8 cellular contexts compared by ENCODE assay signal in genomic region chr10:64041185-64041988, GRCh38.
DNase-seq lines count a peak whose midpoint lies in the region; ATAC-seq and TF ChIP-seq lines count a peak whose summit lies in the region.

No MANE protein-coding gene starts in this region.

- peaks cover 12% of the 10 kb centered on the region for H3K4me1 Mint-ChIP-seq in osteocyte (ENCODE audit: unreplicated experiment)

- H3K27me3 ChIP-seq in Karpas-422 (ENCODE audit: low read length): no peaks in the 10 kb centered on the region
- H3K27me3 ChIP-seq in gastroesophageal sphincter: no peaks in the 10 kb centered on the region
- H3K27me3 ChIP-seq in thymus (ENCODE audit: control insufficient read depth, insufficient read depth): no peaks in the 10 kb centered on the region

- H3K27ac ChIP-seq in Karpas-422 (ENCODE audit: low read length) (no peak overlapping the region), gastroesophageal sphincter (no peak overlapping the region), thymus (ENCODE audit: low read depth) (no peak overlapping the region)

- H3K4me3 ChIP-seq in Karpas-422 (ENCODE audit: low read length) (no peak overlapping the region), gastroesophageal sphincter (peak overlapping the region in 1 of 2 donors; percentile 33), thymus (ENCODE audit: low read length) (peak overlapping the region; percentile 8)

- H3K79me2 ChIP-seq in Karpas-422 (ENCODE audit: low read length): no peaks in the 10 kb centered on the region

- H3K36me3 Mint-ChIP-seq in osteocyte (ENCODE audit: unreplicated experiment): no peaks in the 10 kb centered on the region

- H3K4me3 Mint-ChIP-seq in osteocyte (ENCODE audit: unreplicated experiment): no peak overlapping the region

- ATAC-seq in GM21825 (IDR thresholded peaks at IDR 0.05; ENCODE audit: unreplicated experiment): peak; percentile 95
- peak; percentile 78 for ATAC-seq in gastroesophageal sphincter

- no peak for TF ChIP-seq POLR2A in gastroesophageal sphincter (IDR thresholded peaks at IDR 0.05)

- peak; percentile 78 to 96 (median 89) for TF ChIP-seq CTCF in gastroesophageal sphincter (IDR thresholded peaks at IDR 0.05)
- TF ChIP-seq CTCF in osteocyte (IDR thresholded peaks at IDR 0.05): peak; percentile 100

- no peak overlapping the region for H2AFZ ChIP-seq in Karpas-422 (ENCODE audit: low read length)

- H3K4me1 ChIP-seq in Karpas-422 (ENCODE audit: low read length) (peaks cover 5% of the 10 kb centered on the region), gastroesophageal sphincter (peaks cover 0 to 10% (median 0%) of the 10 kb centered on the region in 3 donors), thymus (ENCODE audit: control insufficient read depth, insufficient read depth, low read length) (no peaks in the 10 kb centered on the region)

- no peaks in the 10 kb centered on the region for H4K20me1 ChIP-seq in Karpas-422 (ENCODE audit: insufficient read depth, low read depth, low read length)

- no peak overlapping the region for H3K9ac ChIP-seq in Karpas-422 (ENCODE audit: low read length)

- no peaks in the 10 kb centered on the region for H3K36me3 ChIP-seq in Karpas-422 (ENCODE audit: insufficient read depth, low read length)
- no peaks in the 10 kb centered on the region for H3K36me3 ChIP-seq in gastroesophageal sphincter
- H3K36me3 ChIP-seq in thymus (ENCODE audit: control insufficient read depth, insufficient read depth): no peaks in the 10 kb centered on the region

- DNase-seq in EL: peak; percentile 61
- peak; percentile 90 for DNase-seq in Karpas-422
- peak; percentile 76 for DNase-seq in SIG-M5 treated with dmso at 0.1 percent for 504 hours (lab: John Stamatoyannopoulos, UW; ENCODE audit: unreplicated experiment)
- peak; percentile 65 for DNase-seq in activated gamma-delta T cell treated with anti-CD3 and anti-CD28 coated beads, Interleukin-2, amount 50 U/mL, for 16 hours (ENCODE audit: low read depth)
- DNase-seq in osteocyte (ENCODE audit: extremely low spot score, unreplicated experiment): no peak

- no peaks in the 10 kb centered on the region for H3K9me2 ChIP-seq in Karpas-422 (replicated peaks; ENCODE audit: insufficient read depth, low read length)

- H3K9me3 ChIP-seq in Karpas-422 (ENCODE audit: low read length): no peaks in the 10 kb centered on the region
- H3K9me3 ChIP-seq in gastroesophageal sphincter: no peaks in the 10 kb centered on the region
- H3K9me3 ChIP-seq in thymus (ENCODE audit: control insufficient read depth): no peaks in the 10 kb centered on the region

- peak overlapping the region; percentile 48 for H3K4me2 ChIP-seq in Karpas-422 (ENCODE audit: low read depth, low read length, poor library complexity, severe bottlenecking)

- 2 to 17% methylated on average over 1 to 9 of the region's 43 CpGs for WGBS in gastroesophageal sphincter (ENCODE audit: low coverage in 1 of 2), 2 donors
- 33% methylated on average over 43 of the region's 43 CpGs for WGBS in thymus

- H3K27ac Mint-ChIP-seq in osteocyte (ENCODE audit: unreplicated experiment): no peak overlapping the region

- peaks cover 6% of the 10 kb centered on the region for H3K27me3 Mint-ChIP-seq in osteocyte (ENCODE audit: unreplicated experiment)

- TF ChIP-seq EP300 in gastroesophageal sphincter (IDR thresholded peaks at IDR 0.05): no peak

- no peaks in the 10 kb centered on the region for H3K9me3 Mint-ChIP-seq in osteocyte (ENCODE audit: unreplicated experiment)
